Comparison of ENCODE assay signal across 8 cellular contexts in the genomic region with DNA sequence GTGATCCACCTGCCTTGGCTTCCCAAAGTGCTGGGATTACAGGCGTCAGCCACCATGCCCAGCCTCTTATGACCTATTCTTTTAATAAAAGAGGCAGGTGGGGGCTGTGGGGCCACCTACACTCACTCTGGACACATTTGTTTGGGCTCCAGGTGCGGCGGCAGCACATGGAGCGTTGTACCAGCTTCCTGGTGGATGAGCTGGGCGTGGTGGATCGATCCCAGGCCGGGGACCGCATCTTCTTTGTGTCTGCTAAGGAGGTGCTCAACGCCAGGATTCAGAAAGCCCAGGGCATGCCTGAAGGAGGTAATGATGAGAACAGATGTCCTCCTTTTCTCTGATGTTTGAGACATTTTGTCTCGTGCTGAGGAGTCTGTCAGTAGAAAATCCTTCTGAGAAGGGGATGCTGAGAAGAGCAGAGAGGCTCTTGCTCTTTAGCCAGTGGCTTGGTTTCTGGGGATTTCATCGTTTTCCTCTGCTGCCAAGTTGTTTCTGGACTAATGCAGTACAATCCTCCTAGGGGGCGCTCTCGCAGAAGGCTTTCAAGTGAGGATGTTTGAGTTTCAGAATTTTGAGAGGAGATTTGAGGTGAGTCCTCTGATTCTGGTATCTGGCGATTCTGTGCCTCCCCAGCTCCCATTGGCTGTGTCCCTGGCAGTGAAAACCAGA. TPM values are rescaled to one million over a fixed set of nuclear protein-coding genes. Genes with fewer than 3 reads are reported as not detected.
DNase-seq lines count a peak whose midpoint lies in the region; ATAC-seq and TF ChIP-seq lines count a peak whose summit lies in the region.

No MANE protein-coding gene starts in this region.

- TF ChIP-seq CTCF in AG10803 (conservative IDR thresholded peaks at IDR 0.05; ENCODE audit: low read length) (peak; percentile 58), GM13977 (IDR thresholded peaks at IDR 0.05; ENCODE audit: extremely low read depth, insufficient read depth, missing control alignments) (peak; percentile 63), choroid plexus epithelial cell (conservative IDR thresholded peaks at IDR 0.05; ENCODE audit: low read depth, low read length) (peak; percentile 77), nephron (IDR thresholded peaks at IDR 0.05; ENCODE audit: unreplicated experiment in 3 of 3) (peak; percentile 35 to 53 (median 39))

- no peak for ATAC-seq in HG03571 (IDR thresholded peaks at IDR 0.05; ENCODE audit: unreplicated experiment)

- no peak overlapping the region for H3K27ac Mint-ChIP-seq in T-helper 2 cell treated with Interferon-gamma antibody and Interleukin-4, amounts not matched to agents 5 μg/mL and 100 μg/mL, for 36 hours
- no peak overlapping the region for H3K27ac Mint-ChIP-seq in nephron

- H3K4me3 ChIP-seq in AG10803 (ENCODE audit: low read length), result no peak overlapping the region
- no peak overlapping the region for H3K4me3 ChIP-seq in choroid plexus epithelial cell (ENCODE audit: low read depth, low read length)

- no peaks in the 10 kb centered on the region for H3K27me3 Mint-ChIP-seq in T-helper 2 cell treated with Interferon-gamma antibody and Interleukin-4, amounts not matched to agents 5 μg/mL and 100 μg/mL, for 36 hours (ENCODE audit: low read depth)
- no peaks in the 10 kb centered on the region for H3K27me3 Mint-ChIP-seq in nephron (ENCODE audit: low read depth)

- in situ Hi-C loops in GM13977 (cut with MboI; ENCODE audit: low pct_unique_long_range_greater_than_20kb, low sequenced_read_pairs, unreplicated experiment), result no loop called here

- intact Hi-C loops in posterior vena cava (cut with DNase I), result no loop called here

- no peaks in the 10 kb centered on the region for H3K4me1 Mint-ChIP-seq in T-helper 2 cell treated with Interferon-gamma antibody and Interleukin-4, amounts not matched to agents 5 μg/mL and 100 μg/mL, for 36 hours (ENCODE audit: low read depth)
- no peaks in the 10 kb centered on the region for H3K4me1 Mint-ChIP-seq in nephron

- peaks cover 67% of the 10 kb centered on the region for H3K36me3 Mint-ChIP-seq in T-helper 2 cell treated with Interferon-gamma antibody and Interleukin-4, amounts not matched to agents 5 μg/mL and 100 μg/mL, for 36 hours (ENCODE audit: low read depth)
- H3K36me3 Mint-ChIP-seq in nephron (ENCODE audit: low read depth), result peaks cover 82% of the 10 kb centered on the region

- H3K9me3 Mint-ChIP-seq in T-helper 2 cell treated with Interferon-gamma antibody and Interleukin-4, amounts not matched to agents 5 μg/mL and 100 μg/mL, for 36 hours, result no peaks in the 10 kb centered on the region
- H3K9me3 Mint-ChIP-seq in nephron, result no peaks in the 10 kb centered on the region

- DNase-seq in AG10803 (ENCODE audit: low read depth) (peak; percentile 75), GM13977 (ENCODE audit: low spot score) (no peak), choroid plexus epithelial cell (ENCODE audit: low read depth) (peak; percentile 82), AG20443 (ENCODE audit: low spot score) (no peak), posterior vena cava (ENCODE audit: low spot score) (no peak)
- peak; percentile 35 for DNase-seq in T-helper 2 cell treated with Interferon-gamma antibody and Interleukin-4, amounts not matched to agents 5 μg/mL and 100 μg/mL, for 36 hours (ENCODE audit: low spot score)

- H3K4me3 Mint-ChIP-seq in T-helper 2 cell treated with Interferon-gamma antibody and Interleukin-4, amounts not matched to agents 5 μg/mL and 100 μg/mL, for 36 hours, result no peak overlapping the region
- no peak overlapping the region for H3K4me3 Mint-ChIP-seq in nephron

RNA-seq across cellular contexts. Expression of gene MIIP, which starts 17.9 kb away (rescaled TPM):
- total RNA-seq in posterior vena cava, result 10 to 100 TPM; 22.4 to 22.7 TPM

RNA-seq across cellular contexts. Expression of gene MFN2, which starts 21.1 kb away (rescaled TPM):
- total RNA-seq in posterior vena cava, result 100 to 1,000 TPM in 1 of 2 donors, 10 to 100 TPM in 1; 94.8 to 102 TPM

Comparison
In these comparisons a context has a peak if more than half of its experiments do, and no peak if none do; other contexts are left out.
1. DNase-seq: peak in AG10803 (single experiment), T-helper 2 cell treated with Interferon-gamma antibody and Interleukin-4, amounts not matched to agents 5 μg/mL and 100 μg/mL, for 36 hours (single experiment) and choroid plexus epithelial cell (single experiment); none in GM13977 (single experiment), AG20443 (single experiment) and posterior vena cava (single experiment).
2. Peak in every context shown above with its lines, with median percentiles within 50 percentile points of each other: CTCF ChIP-seq.